26 cellular contexts compared by ENCODE assay signal in the genomic region with DNA sequence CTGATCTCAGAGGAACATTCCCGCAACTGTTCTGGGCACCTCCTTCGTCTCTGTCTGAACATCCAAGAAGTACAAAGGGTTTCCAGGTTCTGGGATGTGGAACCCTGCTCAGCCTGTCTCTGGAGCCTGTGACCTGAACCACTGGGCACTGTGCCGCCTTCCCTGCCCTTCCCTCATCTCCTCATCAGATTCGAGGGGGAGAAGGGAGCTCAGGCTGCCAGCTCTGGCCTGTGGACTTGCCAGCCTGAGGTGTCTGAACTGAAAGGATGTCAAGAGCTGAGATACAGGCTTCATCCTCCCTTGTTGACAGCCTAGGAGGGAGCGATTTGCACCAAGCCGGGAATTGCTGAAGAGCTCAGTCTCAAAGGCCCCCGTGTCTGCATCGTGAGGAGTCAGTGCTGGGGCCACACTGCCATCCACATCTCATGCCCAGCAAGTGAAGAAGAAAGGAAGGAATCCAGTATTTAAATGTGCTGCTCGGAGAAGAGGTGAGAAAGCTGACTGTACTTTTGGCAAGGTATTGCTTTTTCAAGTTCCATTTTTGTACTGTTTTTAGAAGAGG. TPM values are rescaled to one million over a fixed set of nuclear protein-coding genes. Genes with fewer than 3 reads are reported as not detected.
"Had no signal": no experiment of that assay in that cellular context is flagged by ENCODE, and none has a peak within 500 bp of the region (broad histone marks: within the 10 kb centered on the region; RNA-seq: fewer than 3 reads in every experiment).

No MANE protein-coding gene starts in this region.

- H3K27ac Mint-ChIP-seq: activated CD4-positive, alpha-beta memory T cell treated with anti-CD3 and anti-CD28 coated beads for 36 hours; activated CD4-positive, alpha-beta T cell treated with anti-CD3 and anti-CD28 coated beads, Interleukin-2, amount 10 ng/mL, durations not matched to agents 24 days and 14 days; activated naive CD4-positive, alpha-beta T cell treated with anti-CD3 and anti-CD28 coated beads for 36 hours; activated naive CD8-positive, alpha-beta T cell; T-helper 1 cell treated with Interleukin-12 subunit alpha and Interleukin-12 subunit beta and Interleukin-4 antibody, amounts not matched to agents 30 μg/mL and 1 μg/mL, for 36 hours; WTC11 had no signal

- H3K4me3 Mint-ChIP-seq: activated CD4-positive, alpha-beta memory T cell treated with anti-CD3 and anti-CD28 coated beads for 36 hours; activated CD4-positive, alpha-beta T cell treated with anti-CD3 and anti-CD28 coated beads, Interleukin-2, amount 10 ng/mL, durations not matched to agents 24 days and 14 days; activated naive CD4-positive, alpha-beta T cell treated with anti-CD3 and anti-CD28 coated beads for 36 hours; activated naive CD8-positive, alpha-beta T cell; activated T-cell treated with anti-CD3 and anti-CD28 coated beads, Interleukin-2, amount 50 U/mL, for 4 hours; T-helper 1 cell treated with Interleukin-12 subunit alpha and Interleukin-12 subunit beta and Interleukin-4 antibody, amounts not matched to agents 30 μg/mL and 1 μg/mL, for 36 hours; WTC11 had no signal

- H3K9me3 Mint-ChIP-seq: activated CD4-positive, alpha-beta memory T cell treated with anti-CD3 and anti-CD28 coated beads for 36 hours; activated CD4-positive, alpha-beta T cell treated with anti-CD3 and anti-CD28 coated beads, Interleukin-2, amount 10 ng/mL, durations not matched to agents 24 days and 14 days; activated naive CD4-positive, alpha-beta T cell treated with anti-CD3 and anti-CD28 coated beads for 36 hours; activated T-cell treated with anti-CD3 and anti-CD28 coated beads, Interleukin-2, amount 50 U/mL, for 4 hours; T-helper 1 cell treated with Interleukin-12 subunit alpha and Interleukin-12 subunit beta and Interleukin-4 antibody, amounts not matched to agents 30 μg/mL and 1 μg/mL, for 36 hours; WTC11 had no signal

- H3K27me3 Mint-ChIP-seq: activated naive CD8-positive, alpha-beta T cell had no signal

- H3K4me1 Mint-ChIP-seq: activated CD4-positive, alpha-beta T cell treated with anti-CD3 and anti-CD28 coated beads, Interleukin-2, amount 10 ng/mL, durations not matched to agents 24 days and 14 days had no signal

- ATAC-seq: activated T-cell treated with anti-CD3 and anti-CD28 coated beads, Interleukin-2, amount 50 U/mL, for 4 hours; Panc1; WTC11 had no signal

- DNase-seq: activated CD4-positive, alpha-beta memory T cell treated with anti-CD3 and anti-CD28 coated beads for 36 hours; activated CD4-positive, alpha-beta T cell treated with anti-CD3 and anti-CD28 coated beads for 1 hour; activated CD4-positive, alpha-beta T cell treated with anti-CD3 and anti-CD28 coated beads, Interleukin-2, amount 10 ng/mL, durations not matched to agents 24 days and 14 days; activated CD8-positive, alpha-beta memory T cell treated with anti-CD3 and anti-CD28 coated beads for 24 hours; activated gamma-delta T cell; activated naive CD4-positive, alpha-beta T cell treated with anti-CD3 and anti-CD28 coated beads for 36 hours; activated T-cell treated with anti-CD3 and anti-CD28 coated beads, Interleukin-2, amount 50 U/mL, for 4 hours; amygdala; caudate nucleus; Kasumi-1; KBM-7; NCI-H1105 treated with DMSO at 0.1 percent for 48 hours; NCI-H1436 treated with DMSO at 0.1 percent for 48 hours; NCI-H187; NCI-H2081; NCI-H510A treated with DMSO at 0.1 percent for 48 hours; NCI-H69; NK-92 treated with Interleukin-12 subunit alpha and Interleukin-12 subunit beta, amount 100 ng/mL, for 24 hours; OCI-M1; RPMI8226; SHP77 treated with DMSO at 0.1 percent for 48 hours had no signal

- H3K36me3 Mint-ChIP-seq: activated CD4-positive, alpha-beta memory T cell treated with anti-CD3 and anti-CD28 coated beads for 36 hours; activated naive CD8-positive, alpha-beta T cell; WTC11 had no signal

RNA-seq across cellular contexts. Expression of a gene that starts 12.6 kb away (rescaled TPM):
- total RNA-seq: activated CD4-positive, alpha-beta memory T cell treated with anti-CD3 and anti-CD28 coated beads for 36 hours; activated CD4-positive, alpha-beta T cell treated with anti-CD3 and anti-CD28 coated beads, Interleukin-2, amount 10 ng/mL, durations not matched to agents 24 days and 14 days; activated naive CD4-positive, alpha-beta T cell treated with anti-CD3 and anti-CD28 coated beads for 36 hours; activated T-cell treated with anti-CD3 and anti-CD28 coated beads, Interleukin-2, amount 50 U/mL, for 4 hours; SK-MEL-5; WTC11 had no signal

RNA-seq across cellular contexts. Expression of a gene that starts 32.0 kb away (rescaled TPM):
- total RNA-seq: SK-MEL-5 had no signal
